Comparison of ENCODE assay signal across 1 cellular context in the genomic region with DNA sequence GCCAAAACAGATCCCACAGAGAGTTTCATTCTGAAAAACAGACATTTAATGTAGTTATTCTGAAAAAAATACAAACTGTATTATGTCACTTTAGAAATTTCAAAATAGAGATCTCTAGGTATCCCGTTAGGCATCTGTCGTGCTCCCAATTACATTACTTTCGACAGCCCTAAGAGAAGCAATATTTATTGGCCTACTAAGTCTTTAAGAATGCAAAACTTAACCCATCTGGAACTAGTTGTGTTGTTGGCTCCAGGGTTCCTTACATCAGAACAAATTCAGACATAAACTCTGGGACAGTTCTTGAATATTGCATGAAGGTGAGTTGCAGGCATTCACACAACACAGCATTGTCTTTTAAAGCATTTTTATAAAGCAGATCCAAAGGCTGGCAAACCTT.
TF ChIP-seq lines count a peak whose summit lies in the region.

No MANE protein-coding gene starts in this region.

TF ChIP-seq in IMR-90, 13 proteins besides CTCF, POLR2A, EP300 and RAD21:
- no peak for TF ChIP-seq MAZ (IDR thresholded peaks at IDR 0.05; ENCODE audit: borderline replicate concordance, low read depth, low read length)
- TF ChIP-seq MXI1 (IDR thresholded peaks at IDR 0.05; ENCODE audit: borderline replicate concordance, low read depth, low read length) = no peak
- no peak for TF ChIP-seq BHLHE40 (IDR thresholded peaks at IDR 0.05; ENCODE audit: low read depth, low read length)
- TF ChIP-seq NFE2L2 (IDR thresholded peaks at IDR 0.05; ENCODE audit: low read depth, low read length) = no peak
- TF ChIP-seq RFX5 (IDR thresholded peaks at IDR 0.05; ENCODE audit: low read depth, low read length) = no peak
- TF ChIP-seq CEBPB (IDR thresholded peaks at IDR 0.05; ENCODE audit: low read depth, low read length) = no peak
- TF ChIP-seq FOS (IDR thresholded peaks at IDR 0.05; ENCODE audit: low read depth, low read length) = no peak
- no peak for TF ChIP-seq SMC3 (IDR thresholded peaks at IDR 0.05; ENCODE audit: low read depth, low read length)
